Comparison of ENCODE assay signal across 8 cellular contexts in the genomic region with DNA sequence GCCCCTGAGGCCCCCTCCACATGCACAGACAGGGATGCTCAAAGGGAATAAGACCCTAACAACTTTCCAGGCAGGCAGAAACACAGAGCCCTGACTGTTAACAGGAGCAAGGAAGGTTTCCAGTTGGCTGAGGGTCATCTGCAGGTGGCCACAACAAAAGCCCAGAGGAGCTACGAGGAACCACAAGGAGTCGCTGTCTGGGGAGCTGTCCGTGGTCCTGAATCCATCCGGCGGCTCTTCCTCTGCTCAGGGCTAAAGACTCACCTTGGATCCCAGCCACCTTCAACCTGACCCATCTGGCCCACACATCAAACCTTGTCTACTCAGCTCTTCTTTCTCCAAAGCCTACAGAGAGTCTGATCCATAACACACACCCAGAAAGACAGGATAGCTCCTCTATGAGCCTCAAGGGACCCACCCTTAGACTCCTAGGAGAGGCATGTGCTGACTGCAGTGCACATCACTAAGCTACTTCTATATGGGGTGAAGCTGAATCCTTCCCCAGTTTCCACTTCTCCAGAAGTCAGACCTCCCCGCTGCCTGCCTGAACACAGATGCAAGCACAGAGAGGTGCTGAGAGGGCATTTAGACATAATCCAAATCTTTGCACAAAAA.
DNase-seq lines count a peak whose midpoint lies in the region; ATAC-seq and TF ChIP-seq lines count a peak whose summit lies in the region.

No MANE protein-coding gene starts in this region.

- no peaks in the 10 kb centered on the region for H3K9me3 ChIP-seq in RWPE2 (ENCODE audit: severe bottlenecking)

- H3K4me1 ChIP-seq in RWPE2 (ENCODE audit: insufficient read depth, poor library complexity, severe bottlenecking), result no peaks in the 10 kb centered on the region

- TF ChIP-seq CTCF in RWPE2 (IDR thresholded peaks at IDR 0.05; ENCODE audit: poor library complexity, severe bottlenecking), result peak; percentile 57

- H3K27ac ChIP-seq in RWPE2 (ENCODE audit: poor library complexity, severe bottlenecking), result no peak overlapping the region

- DNase-seq in 8988T, result peak; percentile 66
- no peak for DNase-seq in RWPE2 (ENCODE audit: low spot score)
- DNase-seq in activated naive CD4-positive, alpha-beta T cell treated with Interleukin-2 at 50 U/mL for 16 hours, result peak; percentile 43
- peak; percentile 51 for DNase-seq in left cardiac atrium
- peak; percentile 54 for DNase-seq in stimulated activated CD4-positive, alpha-beta T cell treated with anti-CD3 and anti-CD28 coated beads, Interleukin-12 subunit alpha, Interleukin-12 subunit beta, amount 100 ng/mL, for 4 hours
- DNase-seq in NCI-H2081 (lab: John Stamatoyannopoulos, UW), result no peak

- ATAC-seq in GM19452 (IDR thresholded peaks at IDR 0.05; ENCODE audit: unreplicated experiment) (peak; percentile 53), RWPE2 (ENCODE audit: low read depth) (peak; percentile 58; the same call in 2 of the 3 replicates), left cardiac atrium (peak; percentile 61 to 63), GM21390 (IDR thresholded peaks at IDR 0.05; ENCODE audit: unreplicated experiment) (no peak)

- no peak overlapping the region for H3K4me3 ChIP-seq in RWPE2 (ENCODE audit: severe bottlenecking)

- no peaks in the 10 kb centered on the region for H3K36me3 ChIP-seq in RWPE2 (ENCODE audit: low read depth)

- H3K27me3 ChIP-seq in RWPE2 (ENCODE audit: insufficient read depth, poor library complexity, severe bottlenecking), result no peaks in the 10 kb centered on the region

- intact Hi-C loops in left cardiac atrium (cut with DNase I), result no loop called here

Comparison
In these comparisons a context has a peak if more than half of its experiments do, and no peak if none do; other contexts are left out.
1. DNase-seq: peak in 8988T (single experiment), activated naive CD4-positive, alpha-beta T cell treated with Interleukin-2 at 50 U/mL for 16 hours (single experiment), left cardiac atrium (single experiment) and stimulated activated CD4-positive, alpha-beta T cell treated with anti-CD3 and anti-CD28 coated beads, Interleukin-12 subunit alpha, Interleukin-12 subunit beta, amount 100 ng/mL, for 4 hours (single experiment); none in RWPE2 (single experiment) and NCI-H2081 (0 of 2).